Comparison of ENCODE assay signal across 8 cellular contexts in genomic region chr9:71768388-71769174, GRCh38. TPM values are rescaled to one million over a fixed set of nuclear protein-coding genes. Genes with fewer than 3 reads are reported as not detected.
DNase-seq lines count a peak whose midpoint lies in the region; ATAC-seq and TF ChIP-seq lines count a peak whose summit lies in the region.

Gene CEMIP2 (minus strand): TSS chr9:71768513. CDS start chr9:71750373, 18,140 bp downstream.

- no peaks in the 10 kb centered on the region for H3K9me3 ChIP-seq in DND-41 (ENCODE audit: insufficient read depth, low read length, severe bottlenecking)
- H3K9me3 ChIP-seq in fibroblast of lung (ENCODE audit: control insufficient read depth, insufficient read depth, low read depth, low read length) = no peaks in the 10 kb centered on the region

- H3K4me1 ChIP-seq in DND-41 (ENCODE audit: insufficient read depth, low read length) (peaks cover 19% of the 10 kb centered on the region), fibroblast of lung (ENCODE audit: control insufficient read depth, extremely low read depth, insufficient read depth, low read length) (peaks cover 6% of the 10 kb centered on the region)

- H3K36me3 Mint-ChIP-seq in activated T-helper 17 cell treated with anti-CD3 and anti-CD28 coated beads, Interleukin-2, amount 50 U/mL, for 72 hours (ENCODE audit: low read depth) = peaks cover 37% of the 10 kb centered on the region
- H3K36me3 Mint-ChIP-seq in naive thymus-derived CD8-positive, alpha-beta T cell = peaks cover 0 to 4% (median 0%) of the 10 kb centered on the region in 3 donors

- peak within 1 kb of the TSS; percentile 84 for H2AFZ ChIP-seq in DND-41 (ENCODE audit: low read depth, low read length)
- H2AFZ ChIP-seq in fibroblast of lung (ENCODE audit: low read length) = peak within 1 kb of the TSS; percentile 80

- H3K4me3 Mint-ChIP-seq in activated T-helper 17 cell treated with anti-CD3 and anti-CD28 coated beads, Interleukin-2, amount 50 U/mL, for 72 hours = peak within 1 kb of the TSS; percentile 91
- peak within 1 kb of the TSS; percentile 91 to 99 (median 96) for H3K4me3 Mint-ChIP-seq in naive thymus-derived CD8-positive, alpha-beta T cell

- TF ChIP-seq CTCF in DND-41 (IDR thresholded peaks at IDR 0.05; ENCODE audit: borderline replicate concordance, extremely low read depth, low read length, poor library complexity, severe bottlenecking) = peak; percentile 75
- peak in 1 of 2 donors; percentile 17 for TF ChIP-seq CTCF in fibroblast of lung (conservative IDR thresholded peaks at IDR 0.05 in 1 of 2, IDR thresholded peaks at IDR 0.05 in 1 of 2; ENCODE audit: low read depth in 1 of 2, low read length in 2 of 2)

- 0 out of 2 replicates have a peak, but pooled peaks cover 2% of the 10 kb centered on the region for H3K79me2 ChIP-seq in DND-41 (ENCODE audit: insufficient read depth, low read length)
- peaks cover 36% of the 10 kb centered on the region for H3K79me2 ChIP-seq in fibroblast of lung (ENCODE audit: control insufficient read depth, insufficient read depth, low read length)

- H3K27me3 Mint-ChIP-seq in activated T-helper 17 cell treated with anti-CD3 and anti-CD28 coated beads, Interleukin-2, amount 50 U/mL, for 72 hours = no peaks in the 10 kb centered on the region
- no peaks in the 10 kb centered on the region for H3K27me3 Mint-ChIP-seq in naive thymus-derived CD8-positive, alpha-beta T cell

- H3K27ac ChIP-seq in DND-41 (ENCODE audit: low read length) (peak within 1 kb of the TSS; percentile 75), fibroblast of lung (ENCODE audit: insufficient read depth, low read length) (peak within 1 kb of the TSS; percentile 88)

- POLR2A ChIA-PET in naive thymus-derived CD8-positive, alpha-beta T cell (lab: Charles Lee) = interaction anchor here (0.7 to 4.3 kb wide), 14 partner anchors 12 to 759 kb away, joined by 3 to 64 read pairs (median 5); partner anchors contain the start of genes ABHD17B and C9orf85

- H3K4me2 ChIP-seq in DND-41 (ENCODE audit: insufficient read depth, low read length) = peak within 1 kb of the TSS; percentile 99
- peak within 1 kb of the TSS; percentile 100 for H3K4me2 ChIP-seq in fibroblast of lung (ENCODE audit: extremely low read depth, insufficient read depth, low read length)

- ATAC-seq in DND-41 (ENCODE audit: insufficient read depth, low read depth) (peak; percentile 85), GM21619 (IDR thresholded peaks at IDR 0.05; ENCODE audit: unreplicated experiment) (peak; percentile 60)
- peak; percentile 80 for ATAC-seq in activated T-helper 17 cell treated with anti-CD3 and anti-CD28 coated beads, Interleukin-2, amount 50 U/mL, for 72 hours (replicated peaks)
- peak; percentile 82 for ATAC-seq in naive thymus-derived CD8-positive, alpha-beta T cell

- no peaks in the 10 kb centered on the region for H3K9me3 Mint-ChIP-seq in activated T-helper 17 cell treated with anti-CD3 and anti-CD28 coated beads, Interleukin-2, amount 50 U/mL, for 72 hours
- H3K9me3 Mint-ChIP-seq in naive thymus-derived CD8-positive, alpha-beta T cell = no peaks in the 10 kb centered on the region

- DNase-seq in DND-41 = peak; percentile 89
- peak; percentile 74 for DNase-seq in Jurkat, Clone E6-1 (ENCODE audit: low read depth, low spot score)
- DNase-seq in RKO (ENCODE audit: low spot score) = peak; percentile 86
- DNase-seq in fibroblast of lung (ENCODE audit: low read depth in 2 of 2) = peak; percentile 88 to 90
- peak; percentile 84 to 93 (median 88) for DNase-seq in naive thymus-derived CD8-positive, alpha-beta T cell
- peak; percentile 85 to 94 (median 86) for DNase-seq in stimulated activated naive CD4-positive, alpha-beta T cell (lab: John Stamatoyannopoulos, UW)

- H3K4me3 ChIP-seq in DND-41 (ENCODE audit: low read depth in 1 of 2, low read length in 2 of 2) (peak within 1 kb of the TSS; percentile 32 to 68; a peak in 3 of 4 replicates), fibroblast of lung (replicated peaks in 1 of 4; ENCODE audit: control extremely low read depth in 1 of 4, insufficient read depth in 1 of 4, low read depth in 3 of 4, low read length in 4 of 4) (peak within 1 kb of the TSS; percentile 75 to 97 (median 94))
- H3K4me3 ChIP-seq in Jurkat, Clone E6-1 (ENCODE audit: low read length) = peak within 1 kb of the TSS; percentile 66

- no peaks in the 10 kb centered on the region for H3K36me3 ChIP-seq in DND-41 (ENCODE audit: insufficient read depth, low read length)
- H3K36me3 ChIP-seq in fibroblast of lung (ENCODE audit: control insufficient read depth, insufficient read depth, low read length) = no peaks in the 10 kb centered on the region

- H4K20me1 ChIP-seq in DND-41 (ENCODE audit: insufficient read depth, low read length) (no peaks in the 10 kb centered on the region), fibroblast of lung (ENCODE audit: control insufficient read depth, extremely low read depth, insufficient read depth, low read length) (no peaks in the 10 kb centered on the region)

- peaks cover 25% of the 10 kb centered on the region for H3K4me1 Mint-ChIP-seq in activated T-helper 17 cell treated with anti-CD3 and anti-CD28 coated beads, Interleukin-2, amount 50 U/mL, for 72 hours
- H3K4me1 Mint-ChIP-seq in naive thymus-derived CD8-positive, alpha-beta T cell = peaks cover 34 to 50% (median 42%) of the 10 kb centered on the region in 4 donors

- peaks cover 14% of the 10 kb centered on the region for H3K27me3 ChIP-seq in DND-41 (ENCODE audit: insufficient read depth, low read length, poor library complexity)
- no peaks in the 10 kb centered on the region for H3K27me3 ChIP-seq in fibroblast of lung (ENCODE audit: control insufficient read depth, insufficient read depth, low read length)

- H3K27ac Mint-ChIP-seq in activated T-helper 17 cell treated with anti-CD3 and anti-CD28 coated beads, Interleukin-2, amount 50 U/mL, for 72 hours = peak within 1 kb of the TSS; percentile 99
- H3K27ac Mint-ChIP-seq in naive thymus-derived CD8-positive, alpha-beta T cell = peak within 1 kb of the TSS; percentile 90 to 99 (median 98)

- H3K9ac ChIP-seq in DND-41 (ENCODE audit: low read depth, low read length) (peak within 1 kb of the TSS; percentile 70), fibroblast of lung (ENCODE audit: insufficient read depth, low read length) (peak within 1 kb of the TSS; percentile 92)

RNA-seq across cellular contexts. Expression of gene CEMIP2, which starts in this region (rescaled TPM):
- 5.5 TPM for polyA plus RNA-seq in Jurkat, Clone E6-1 (2012; ENCODE audit: insufficient read depth, insufficient read length)
- total RNA-seq in activated T-helper 17 cell treated with anti-CD3 and anti-CD28 coated beads, Interleukin-2, amount 50 U/mL, for 72 hours = 10 to 100 TPM; 75.3 to 89.1 TPM
- 45.6 and 46.2 TPM in 2 replicates for total RNA-seq in fibroblast of lung
- 35.1 and 38.7 TPM in 2 replicates for polyA plus RNA-seq in fibroblast of lung
- 21.4 and 21.8 TPM in 2 replicates for polyA plus RNA-seq in fibroblast of lung (2012)
- 79.5 and 129 TPM in 2 replicates for polyA minus RNA-seq in fibroblast of lung (ENCODE audit: low replicate concordance)
- total RNA-seq in naive thymus-derived CD8-positive, alpha-beta T cell = 10 to 100 TPM; 67.5 to 71.9 TPM
- 10 to 100 TPM in 2 of 3 donors, 1 to 10 TPM in 1; 5.9 to 12.9 (median 10.2) TPM for polyA plus RNA-seq in naive thymus-derived CD8-positive, alpha-beta T cell

Comparison
In these comparisons a context has a peak if more than half of its experiments do, and no peak if none do; other contexts are left out.
1. Peak in every context shown above with its lines: DNase-seq, ATAC-seq, H3K4me3 ChIP-seq and H3K27ac ChIP-seq.